Comparison of ENCODE assay signal across 1 cellular context in genomic region chr2:27024812-27025211, GRCh38.
TF ChIP-seq lines count a peak whose summit lies in the region.

No MANE protein-coding gene starts in this region.

TF ChIP-seq in HepG2, 621 proteins besides CTCF, POLR2A, EP300 and RAD21:
- no peak for TF ChIP-seq GFI1 (CRISPR knock-in tag; IDR thresholded peaks at IDR 0.05; ENCODE audit: borderline replicate concordance)
- TF ChIP-seq STAG1 (CRISPR knock-in tag; IDR thresholded peaks at IDR 0.05), result peak; percentile 32
- TF ChIP-seq ZBTB33 (CRISPR knock-in tag; IDR thresholded peaks at IDR 0.05), result peak; percentile 78
